Comparison of ENCODE assay signal across 17 cellular contexts in genomic region chr13:99566125-99567083, GRCh38. TPM values are rescaled to one million over a fixed set of nuclear protein-coding genes. Genes with fewer than 3 reads are reported as not detected.
A peak's percentile ranks its signal among the peaks of the same experiment; 100 is the strongest.
DNase-seq lines count a peak whose midpoint lies in the region; ATAC-seq and TF ChIP-seq lines count a peak whose summit lies in the region.
"Had no signal": no experiment of that assay in that cellular context is flagged by ENCODE, and none has a peak within 500 bp of the region (broad histone marks: within the 10 kb centered on the region; RNA-seq: fewer than 3 reads in every experiment).

No MANE protein-coding gene starts in this region.

- H3K9me3 Mint-ChIP-seq in natural killer cell = peaks cover 0 to 2% of the 10 kb centered on the region in 2 donors
- no peaks in the 10 kb centered on the region for H3K9me3 Mint-ChIP-seq in natural killer cell treated with Interleukin-12 subunit alpha and Interleukin-12 subunit beta and Interleukin-15 and Interleukin-18, amount 100 ng/mL, for 72 hours
- peaks cover 6% of the 10 kb centered on the region for H3K9me3 Mint-ChIP-seq in activated T-helper 17 cell treated with anti-CD3 and anti-CD28 coated beads, Interleukin-2, amount 50 U/mL, for 72 hours
- H3K9me3 Mint-ChIP-seq in memory B cell = peaks cover 1% of the 10 kb centered on the region

- no peak for TF ChIP-seq CTCF in natural killer cell (IDR thresholded peaks at IDR 0.05)
- no peak for TF ChIP-seq CTCF in upper lobe of right lung (IDR thresholded peaks at IDR 0.05)
- TF ChIP-seq CTCF in ascending aorta (IDR thresholded peaks at IDR 0.05) = no peak

- H3K4me1 Mint-ChIP-seq in natural killer cell (peaks cover 11 to 15% of the 10 kb centered on the region in 2 donors), memory B cell (peaks cover 7% of the 10 kb centered on the region)
- H3K4me1 Mint-ChIP-seq in natural killer cell treated with Interleukin-12 subunit alpha and Interleukin-12 subunit beta and Interleukin-15 and Interleukin-18, amount 100 ng/mL, for 72 hours (ENCODE audit: low read depth in 2 of 2) = peaks cover 0 to 6% of the 10 kb centered on the region in 2 donors
- peaks cover 9% of the 10 kb centered on the region for H3K4me1 Mint-ChIP-seq in activated T-helper 17 cell treated with anti-CD3 and anti-CD28 coated beads, Interleukin-2, amount 50 U/mL, for 72 hours

- H3K27ac Mint-ChIP-seq in natural killer cell (peak overlapping the region; percentile 33 to 44), memory B cell (peak overlapping the region; percentile 53)
- H3K27ac Mint-ChIP-seq in natural killer cell treated with Interleukin-12 subunit alpha and Interleukin-12 subunit beta and Interleukin-15 and Interleukin-18, amount 100 ng/mL, for 72 hours = peak overlapping the region in 1 of 2 donors; percentile 65
- peak overlapping the region; percentile 26 for H3K27ac Mint-ChIP-seq in activated T-helper 17 cell treated with anti-CD3 and anti-CD28 coated beads, Interleukin-2, amount 50 U/mL, for 72 hours

- intact Hi-C loops in natural killer cell (cut with micrococcal nuclease) (no loop called here), upper lobe of right lung (cut with DNase I) (no loop called here), ascending aorta (cut with DNase I) (no loop called here)

- no peaks in the 10 kb centered on the region for H3K27me3 Mint-ChIP-seq in natural killer cell (ENCODE audit: low read depth in 2 of 2)
- H3K27me3 Mint-ChIP-seq in natural killer cell treated with Interleukin-12 subunit alpha and Interleukin-12 subunit beta and Interleukin-15 and Interleukin-18, amount 100 ng/mL, for 72 hours = no peaks in the 10 kb centered on the region
- no peaks in the 10 kb centered on the region for H3K27me3 Mint-ChIP-seq in activated T-helper 17 cell treated with anti-CD3 and anti-CD28 coated beads, Interleukin-2, amount 50 U/mL, for 72 hours
- H3K27me3 Mint-ChIP-seq in memory B cell = no peaks in the 10 kb centered on the region

- peaks cover 33% of the 10 kb centered on the region for H3K36me3 ChIP-seq in upper lobe of right lung
- peaks cover 6 to 31% of the 10 kb centered on the region in 2 donors for H3K36me3 ChIP-seq in ascending aorta

- H3K36me3 Mint-ChIP-seq in natural killer cell (peaks cover 9% of the 10 kb centered on the region), memory B cell (peaks cover 16% of the 10 kb centered on the region)
- H3K36me3 Mint-ChIP-seq in natural killer cell treated with Interleukin-12 subunit alpha and Interleukin-12 subunit beta and Interleukin-15 and Interleukin-18, amount 100 ng/mL, for 72 hours = peaks cover 16% of the 10 kb centered on the region
- peaks cover 45% of the 10 kb centered on the region for H3K36me3 Mint-ChIP-seq in activated T-helper 17 cell treated with anti-CD3 and anti-CD28 coated beads, Interleukin-2, amount 50 U/mL, for 72 hours (ENCODE audit: low read depth)

- ATAC-seq in natural killer cell (peak in 1 of 3 donors; percentile 45), memory B cell (ENCODE audit: low read depth) (peak; percentile 31), upper lobe of right lung (peak; percentile 46)
- no peak for ATAC-seq in natural killer cell treated with Interleukin-12 subunit alpha and Interleukin-12 subunit beta and Interleukin-15 and Interleukin-18, amount 100 ng/mL, for 72 hours
- peak; percentile 35 for ATAC-seq in activated T-helper 17 cell treated with anti-CD3 and anti-CD28 coated beads, Interleukin-2, amount 50 U/mL, for 72 hours (replicated peaks)
- ATAC-seq: gastroesophageal sphincter had no signal

- H3K27ac ChIP-seq in upper lobe of right lung = no peak overlapping the region
- no peak overlapping the region for H3K27ac ChIP-seq in ascending aorta
- H3K27ac ChIP-seq: brain microvascular endothelial cell, gastroesophageal sphincter, SJSA1, VCaP had no signal

- no peaks in the 10 kb centered on the region for H3K9me3 ChIP-seq in upper lobe of right lung
- H3K9me3 ChIP-seq in ascending aorta = no peaks in the 10 kb centered on the region

- no peak overlapping the region for H3K4me3 ChIP-seq in upper lobe of right lung
- H3K4me3 ChIP-seq in ascending aorta = no peak overlapping the region
- H3K4me3 ChIP-seq: SJSA1 had no signal

- H3K4me3 Mint-ChIP-seq in natural killer cell (peak overlapping the region; percentile 85), memory B cell (peak overlapping the region; percentile 77)
- H3K4me3 Mint-ChIP-seq in natural killer cell treated with Interleukin-12 subunit alpha and Interleukin-12 subunit beta and Interleukin-15 and Interleukin-18, amount 100 ng/mL, for 72 hours = no peak overlapping the region
- peak overlapping the region; percentile 74 for H3K4me3 Mint-ChIP-seq in activated T-helper 17 cell treated with anti-CD3 and anti-CD28 coated beads, Interleukin-2, amount 50 U/mL, for 72 hours

- no peak for DNase-seq in natural killer cell
- DNase-seq in natural killer cell treated with Interleukin-12 subunit alpha and Interleukin-12 subunit beta and Interleukin-15 and Interleukin-18, amount 100 ng/mL, for 72 hours (ENCODE audit: low spot score) = no peak
- no peak for DNase-seq in memory B cell (ENCODE audit: low spot score in 2 of 2)
- DNase-seq in upper lobe of right lung = no peak
- no peak for DNase-seq in NCI-H146 (lab: John Stamatoyannopoulos, UW)
- DNase-seq in DMS53 (lab: John Stamatoyannopoulos, UW) = no peak
- no peak for DNase-seq in ascending aorta (ENCODE audit: low spot score in 2 of 2)
- DNase-seq: islet precursor cell; NCI-H2081; retina; stimulated activated CD4-positive, alpha-beta T cell treated with anti-CD3 and anti-CD28 coated beads, Interleukin-4, amount 100 ng/mL, for 4 hours; stimulated activated naive CD4-positive, alpha-beta T cell treated with Interleukin-2 at 50 U/mL for 16 hours had no signal

- H3K27me3 ChIP-seq in upper lobe of right lung (no peaks in the 10 kb centered on the region), ascending aorta (no peaks in the 10 kb centered on the region)
- H3K27me3 ChIP-seq: brain microvascular endothelial cell, gastroesophageal sphincter, SJSA1 had no signal

- H3K4me1 ChIP-seq in upper lobe of right lung (no peaks in the 10 kb centered on the region), ascending aorta (no peaks in the 10 kb centered on the region)
- H3K4me1 ChIP-seq: gastroesophageal sphincter had no signal

RNA-seq across cellular contexts. Expression of gene CLYBL, which starts 40.1 kb away (rescaled TPM):
- 1 to 10 TPM; 5.5 to 7.6 (median 6.1) TPM for total RNA-seq in natural killer cell
- 1 to 10 TPM; 2.3 to 3.1 TPM for total RNA-seq in natural killer cell treated with Interleukin-12 subunit alpha and Interleukin-12 subunit beta and Interleukin-15 and Interleukin-18, amount 100 ng/mL, for 72 hours
- 10 to 100 TPM in 1 of 2 donors, 1 to 10 TPM in 1; 8.9 to 10.0 TPM for total RNA-seq in activated T-helper 17 cell treated with anti-CD3 and anti-CD28 coated beads, Interleukin-2, amount 50 U/mL, for 72 hours
- total RNA-seq in upper lobe of right lung = 4.3 TPM
- total RNA-seq in ascending aorta = 15.2 TPM

Comparison
In these comparisons a context has a peak if more than half of its experiments do, and no peak if none do; other contexts are left out.
1. ATAC-seq: peak in activated T-helper 17 cell treated with anti-CD3 and anti-CD28 coated beads, Interleukin-2, amount 50 U/mL, for 72 hours (single experiment), memory B cell (single experiment) and upper lobe of right lung (single experiment); none in natural killer cell treated with Interleukin-12 subunit alpha and Interleukin-12 subunit beta and Interleukin-15 and Interleukin-18, amount 100 ng/mL, for 72 hours (0 of 2).